1 cellular context compared by ENCODE assay signal in the genomic region with DNA sequence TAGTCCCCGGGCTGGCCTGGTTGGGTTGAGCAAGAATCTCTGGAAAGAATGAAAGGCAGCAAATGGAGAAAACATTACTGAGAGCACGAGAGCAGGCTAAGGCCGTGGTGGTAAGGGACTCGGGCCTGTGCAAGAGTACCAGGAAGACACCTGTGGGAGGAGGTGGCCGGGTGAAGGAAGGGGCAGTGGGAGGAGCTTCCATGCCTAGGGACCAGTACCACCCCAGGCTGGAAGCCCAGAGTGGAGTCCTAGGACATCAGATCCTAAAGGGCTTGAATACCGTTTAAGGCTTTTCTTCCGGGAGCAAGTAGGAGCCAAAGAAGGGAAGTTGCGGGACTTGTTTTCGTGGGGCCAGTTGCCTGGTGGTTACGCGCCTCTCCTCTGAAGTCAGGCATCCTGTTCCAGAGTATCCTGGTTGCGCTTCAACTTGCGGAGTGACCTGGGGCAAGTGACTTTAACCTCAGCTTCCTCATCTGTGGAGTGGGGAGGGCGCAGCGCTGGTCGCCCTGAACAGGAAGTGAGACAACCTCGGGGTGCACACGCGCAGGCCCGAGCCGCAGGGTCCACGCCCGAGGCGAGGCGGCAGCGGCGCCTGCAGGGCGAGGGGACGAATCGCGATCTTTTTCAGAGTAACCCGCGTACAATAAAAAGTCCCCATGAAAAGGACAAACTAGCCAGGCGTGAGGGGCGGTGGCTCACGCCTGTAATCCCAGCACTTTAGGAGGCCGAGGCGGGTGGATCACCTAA.
TF ChIP-seq lines count a peak whose summit lies in the region.

No MANE protein-coding gene starts in this region.

TF ChIP-seq in HEK293, 187 proteins besides CTCF, POLR2A, EP300 and RAD21 (continued from another document):
- TF ChIP-seq, protein P1, sequence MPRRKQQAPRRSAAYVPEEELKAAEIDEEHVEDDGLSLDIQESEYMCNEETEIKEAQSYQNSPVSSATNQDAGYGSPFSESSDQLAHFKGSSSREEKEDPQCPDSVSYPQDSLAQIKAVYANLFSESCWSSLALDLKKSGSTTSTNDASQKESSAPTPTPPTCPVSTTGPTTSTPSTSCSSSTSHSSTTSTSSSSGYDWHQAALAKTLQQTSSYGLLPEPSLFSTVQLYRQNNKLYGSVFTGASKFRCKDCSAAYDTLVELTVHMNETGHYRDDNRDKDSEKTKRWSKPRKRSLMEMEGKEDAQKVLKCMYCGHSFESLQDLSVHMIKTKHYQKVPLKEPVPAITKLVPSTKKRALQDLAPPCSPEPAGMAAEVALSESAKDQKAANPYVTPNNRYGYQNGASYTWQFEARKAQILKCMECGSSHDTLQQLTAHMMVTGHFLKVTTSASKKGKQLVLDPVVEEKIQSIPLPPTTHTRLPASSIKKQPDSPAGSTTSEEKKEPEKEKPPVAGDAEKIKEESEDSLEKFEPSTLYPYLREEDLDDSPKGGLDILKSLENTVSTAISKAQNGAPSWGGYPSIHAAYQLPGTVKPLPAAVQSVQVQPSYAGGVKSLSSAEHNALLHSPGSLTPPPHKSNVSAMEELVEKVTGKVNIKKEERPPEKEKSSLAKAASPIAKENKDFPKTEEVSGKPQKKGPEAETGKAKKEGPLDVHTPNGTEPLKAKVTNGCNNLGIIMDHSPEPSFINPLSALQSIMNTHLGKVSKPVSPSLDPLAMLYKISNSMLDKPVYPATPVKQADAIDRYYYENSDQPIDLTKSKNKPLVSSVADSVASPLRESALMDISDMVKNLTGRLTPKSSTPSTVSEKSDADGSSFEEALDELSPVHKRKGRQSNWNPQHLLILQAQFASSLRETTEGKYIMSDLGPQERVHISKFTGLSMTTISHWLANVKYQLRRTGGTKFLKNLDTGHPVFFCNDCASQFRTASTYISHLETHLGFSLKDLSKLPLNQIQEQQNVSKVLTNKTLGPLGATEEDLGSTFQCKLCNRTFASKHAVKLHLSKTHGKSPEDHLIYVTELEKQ (tag by site-specific recombination; IDR thresholded peaks at IDR 0.05; ENCODE audit: borderline replicate concordance), result no peak
- TF ChIP-seq, protein P2, sequence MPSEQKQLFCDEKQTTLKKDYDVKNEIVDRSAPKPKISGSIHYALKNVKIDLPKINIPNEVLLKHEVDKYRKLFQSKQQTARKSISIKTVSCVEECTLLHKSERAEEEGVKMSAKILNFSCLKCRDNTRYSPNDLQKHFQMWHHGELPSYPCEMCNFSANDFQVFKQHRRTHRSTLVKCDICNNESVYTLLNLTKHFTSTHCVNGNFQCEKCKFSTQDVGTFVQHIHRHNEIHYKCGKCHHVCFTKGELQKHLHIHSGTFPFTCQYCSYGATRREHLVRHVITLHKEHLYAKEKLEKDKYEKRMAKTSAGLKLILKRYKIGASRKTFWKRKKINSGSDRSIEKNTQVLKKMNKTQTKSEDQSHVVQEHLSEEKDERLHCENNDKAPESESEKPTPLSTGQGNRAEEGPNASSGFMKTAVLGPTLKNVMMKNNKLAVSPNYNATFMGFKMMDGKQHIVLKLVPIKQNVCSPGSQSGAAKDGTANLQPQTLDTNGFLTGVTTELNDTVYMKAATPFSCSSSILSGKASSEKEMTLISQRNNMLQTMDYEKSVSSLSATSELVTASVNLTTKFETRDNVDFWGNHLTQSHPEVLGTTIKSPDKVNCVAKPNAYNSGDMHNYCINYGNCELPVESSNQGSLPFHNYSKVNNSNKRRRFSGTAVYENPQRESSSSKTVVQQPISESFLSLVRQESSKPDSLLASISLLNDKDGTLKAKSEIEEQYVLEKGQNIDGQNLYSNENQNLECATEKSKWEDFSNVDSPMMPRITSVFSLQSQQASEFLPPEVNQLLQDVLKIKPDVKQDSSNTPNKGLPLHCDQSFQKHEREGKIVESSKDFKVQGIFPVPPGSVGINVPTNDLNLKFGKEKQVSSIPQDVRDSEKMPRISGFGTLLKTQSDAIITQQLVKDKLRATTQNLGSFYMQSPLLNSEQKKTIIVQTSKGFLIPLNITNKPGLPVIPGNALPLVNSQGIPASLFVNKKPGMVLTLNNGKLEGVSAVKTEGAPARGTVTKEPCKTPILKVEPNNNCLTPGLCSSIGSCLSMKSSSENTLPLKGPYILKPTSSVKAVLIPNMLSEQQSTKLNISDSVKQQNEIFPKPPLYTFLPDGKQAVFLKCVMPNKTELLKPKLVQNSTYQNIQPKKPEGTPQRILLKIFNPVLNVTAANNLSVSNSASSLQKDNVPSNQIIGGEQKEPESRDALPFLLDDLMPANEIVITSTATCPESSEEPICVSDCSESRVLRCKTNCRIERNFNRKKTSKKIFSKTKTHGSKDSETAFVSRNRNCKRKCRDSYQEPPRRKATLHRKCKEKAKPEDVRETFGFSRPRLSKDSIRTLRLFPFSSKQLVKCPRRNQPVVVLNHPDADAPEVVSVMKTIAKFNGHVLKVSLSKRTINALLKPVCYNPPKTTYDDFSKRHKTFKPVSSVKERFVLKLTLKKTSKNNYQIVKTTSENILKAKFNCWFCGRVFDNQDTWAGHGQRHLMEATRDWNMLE (tag by site-specific recombination; conservative IDR thresholded peaks at IDR 0.05; ENCODE audit: low read depth), result peak; percentile 26; the same call in 1 of the 2 replicates
- TF ChIP-seq, protein P3, sequence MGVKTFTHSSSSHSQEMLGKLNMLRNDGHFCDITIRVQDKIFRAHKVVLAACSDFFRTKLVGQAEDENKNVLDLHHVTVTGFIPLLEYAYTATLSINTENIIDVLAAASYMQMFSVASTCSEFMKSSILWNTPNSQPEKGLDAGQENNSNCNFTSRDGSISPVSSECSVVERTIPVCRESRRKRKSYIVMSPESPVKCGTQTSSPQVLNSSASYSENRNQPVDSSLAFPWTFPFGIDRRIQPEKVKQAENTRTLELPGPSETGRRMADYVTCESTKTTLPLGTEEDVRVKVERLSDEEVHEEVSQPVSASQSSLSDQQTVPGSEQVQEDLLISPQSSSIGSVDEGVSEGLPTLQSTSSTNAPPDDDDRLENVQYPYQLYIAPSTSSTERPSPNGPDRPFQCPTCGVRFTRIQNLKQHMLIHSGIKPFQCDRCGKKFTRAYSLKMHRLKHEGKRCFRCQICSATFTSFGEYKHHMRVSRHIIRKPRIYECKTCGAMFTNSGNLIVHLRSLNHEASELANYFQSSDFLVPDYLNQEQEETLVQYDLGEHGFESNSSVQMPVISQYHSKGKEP (tag by site-specific recombination; IDR thresholded peaks at IDR 0.05), result no peak
- TF ChIP-seq ZNF777 (tag by site-specific recombination; IDR thresholded peaks at IDR 0.05; ENCODE audit: borderline replicate concordance) (no peak), TRIM28 (IDR thresholded peaks at IDR 0.05; ENCODE audit: borderline replicate concordance, low read length) (no peak; the same call in 1 of the 2 replicates), ZNF311 (tag by site-specific recombination; IDR thresholded peaks at IDR 0.05; ENCODE audit: borderline replicate concordance) (no peak), ZNF561 (tag by site-specific recombination; IDR thresholded peaks at IDR 0.05; ENCODE audit: borderline replicate concordance) (peak; percentile 66), ZNF473 (tag by site-specific recombination; IDR thresholded peaks at IDR 0.05) (no peak), SETDB1 (IDR thresholded peaks at IDR 0.05; ENCODE audit: insufficient read length, low read length) (no peak), ZNF529 (tag by site-specific recombination; IDR thresholded peaks at IDR 0.05; ENCODE audit: insufficient replicate concordance) (no peak)
